In genomic region chr18:37430346-37431076, GRCh38 we compare ENCODE assay signal across 24 cellular contexts.
DNase-seq lines count a peak whose midpoint lies in the region; ATAC-seq and TF ChIP-seq lines count a peak whose summit lies in the region.
"Had no signal": no experiment of that assay in that cellular context is flagged by ENCODE, and none has a peak within 500 bp of the region (broad histone marks: within the 10 kb centered on the region; RNA-seq: fewer than 3 reads in every experiment).

No MANE protein-coding gene starts in this region.

- intact Hi-C loops in OCI-LY7 (cut with micrococcal nuclease; ENCODE audit: unreplicated experiment) (no loop called here), tibial artery (cut with DNase I; ENCODE audit: low total_unique reads) (no loop called here)

- H3K36me3 Mint-ChIP-seq in activated T-cell treated with anti-CD3 and anti-CD28 coated beads, Interleukin-2, amount 50 U/mL, for 72 hours (ENCODE audit: insufficient read depth in 2 of 2), result no peaks in the 10 kb centered on the region

- no peak overlapping the region for H3K18ac ChIP-seq in mesendoderm (ENCODE audit: low read length)

- no CpG with 5 or more reads among the region's 6 CpGs for WGBS in mesendoderm (ENCODE audit: extremely low coverage, insufficient coverage, low lambda C conversion rate)

- H3K9me3 Mint-ChIP-seq in activated T-cell treated with anti-CD3 and anti-CD28 coated beads, Interleukin-2, amount 50 U/mL, for 72 hours, result no peaks in the 10 kb centered on the region
- H3K9me3 Mint-ChIP-seq: activated B cell treated with CpG ODN at 0.5 μM for 24 hours; activated CD8-positive, alpha-beta T cell treated with anti-CD3 and anti-CD28 coated beads for 36 hours; activated naive CD4-positive, alpha-beta T cell treated with anti-CD3 and anti-CD28 coated beads for 36 hours had no signal

- H3K4me1 ChIP-seq in HEK293 (ENCODE audit: control insufficient read depth, insufficient read depth, low read length) (no peaks in the 10 kb centered on the region), OCI-LY7 (ENCODE audit: insufficient read depth, low read length, poor library complexity, severe bottlenecking) (peaks cover 4% of the 10 kb centered on the region), mesendoderm (ENCODE audit: control insufficient read depth, low read depth, low read length) (peaks cover 2% of the 10 kb centered on the region), tibial artery (no peaks in the 10 kb centered on the region)
- H3K4me1 ChIP-seq: Caco-2, stomach, upper lobe of right lung had no signal

- peak overlapping the region; percentile 60 for H3K56ac ChIP-seq in mesendoderm (ENCODE audit: low read length)

- H2BK15ac ChIP-seq in mesendoderm (replicated peaks; ENCODE audit: low read depth), result no peak overlapping the region

- H3K4me1 Mint-ChIP-seq in activated T-cell treated with anti-CD3 and anti-CD28 coated beads, Interleukin-2, amount 50 U/mL, for 72 hours (ENCODE audit: low read depth), result no peaks in the 10 kb centered on the region
- H3K4me1 Mint-ChIP-seq: activated B cell treated with CpG ODN at 0.5 μM for 24 hours had no signal

- BruUV-seq in OCI-LY7 (replicated peaks; lab: Mats Ljungman, UMichigan), result no TSS peak

- no peaks in the 10 kb centered on the region for H3K9me3 ChIP-seq in HEK293 (ENCODE audit: control insufficient read depth, insufficient read depth, low read depth, low read length)
- no peaks in the 10 kb centered on the region for H3K9me3 ChIP-seq in OCI-LY7 (ENCODE audit: low read length)
- H3K9me3 ChIP-seq in tibial artery, result no peaks in the 10 kb centered on the region
- H3K9me3 ChIP-seq: Caco-2, stomach, upper lobe of right lung had no signal

- H3K23ac ChIP-seq in mesendoderm (ENCODE audit: low read length), result no peak overlapping the region

- no peak overlapping the region for H4K8ac ChIP-seq in mesendoderm (ENCODE audit: low read depth, low read length)

- DNase-seq in DMS53 (lab: John Stamatoyannopoulos, UW) (peak; percentile 9), DMS53 treated with DMSO at 0.1 percent for 48 hours (lab: John Stamatoyannopoulos, UW; ENCODE audit: unreplicated experiment) (no peak), OCI-LY7 (ENCODE audit: low spot score) (no peak), mesendoderm (peak; percentile 84), AG08396 (ENCODE audit: low spot score) (no peak), tibial artery (no peak)
- no peak for DNase-seq in activated T-cell treated with anti-CD3 and anti-CD28 coated beads, Interleukin-2, amount 50 U/mL, for 72 hours
- DNase-seq: activated B cell treated with CpG ODN at 0.5 μM for 24 hours; activated CD8-positive, alpha-beta T cell treated with anti-CD3 and anti-CD28 coated beads for 36 hours; activated naive CD4-positive, alpha-beta T cell treated with anti-CD3 and anti-CD28 coated beads for 36 hours; activated T-cell treated with anti-CD3 and anti-CD28 coated beads, Interleukin-2, amount 50 U/mL, for 1 hour; Caco-2; dermis blood vessel endothelial cell; GDM1; kidney glomerular epithelial cell; NCI-H1105 treated with DMSO at 0.1 percent for 48 hours; NK-92 treated with Interleukin-12 subunit alpha and Interleukin-12 subunit beta, amount 100 ng/mL, for 24 hours; stimulated activated CD4-positive, alpha-beta T cell treated with anti-CD3 and anti-CD28 coated beads, Interleukin-4, amount 100 ng/mL, for 4 hours; stomach; upper lobe of right lung had no signal

- no peaks in the 10 kb centered on the region for H4K20me1 ChIP-seq in OCI-LY7 (ENCODE audit: insufficient read depth, low read length)

- CTCF ChIA-PET in HEK293 (lab: Yijun Ruan, JAX) (interaction anchor here (1.3 kb wide), 1 partner anchor 87 kb away, joined by 5 read pairs; no protein-coding TSS in a partner anchor), OCI-LY7 (lab: Charles Lee; ENCODE audit: unreplicated experiment) (no interaction called here)

- H3K4me2 ChIP-seq in OCI-LY7 (ENCODE audit: low read length) (no peak overlapping the region), mesendoderm (ENCODE audit: low read length) (no peak overlapping the region)
- H3K4me2 ChIP-seq: hepatocyte had no signal

- no peaks in the 10 kb centered on the region for H3K27me3 Mint-ChIP-seq in activated T-cell treated with anti-CD3 and anti-CD28 coated beads, Interleukin-2, amount 50 U/mL, for 72 hours (ENCODE audit: low read depth)
- H3K27me3 Mint-ChIP-seq: activated CD8-positive, alpha-beta T cell treated with anti-CD3 and anti-CD28 coated beads for 36 hours had no signal

- H3K79me1 ChIP-seq in mesendoderm (ENCODE audit: low read length), result no peaks in the 10 kb centered on the region

- no peak overlapping the region for H3K27ac ChIP-seq in HEK293 (ENCODE audit: extremely low read depth, low read depth, low read length)
- H3K27ac ChIP-seq in OCI-LY7 (ENCODE audit: low read depth, low read length, poor library complexity, severe bottlenecking), result no peak overlapping the region
- no peak overlapping the region for H3K27ac ChIP-seq in mesendoderm (ENCODE audit: low read depth, low read length)
- H3K27ac ChIP-seq in tibial artery, result no peak overlapping the region
- H3K27ac ChIP-seq: 22Rv1, hepatocyte, SK-N-MC, stomach, upper lobe of right lung had no signal

- H3K9ac ChIP-seq in mesendoderm (ENCODE audit: low read length), result no peak overlapping the region

- no peaks in the 10 kb centered on the region for H3K79me2 ChIP-seq in OCI-LY7 (ENCODE audit: insufficient read depth, low read depth, low read length)
- no peaks in the 10 kb centered on the region for H3K79me2 ChIP-seq in mesendoderm (ENCODE audit: control insufficient read depth, insufficient read depth, low read length)
- H3K79me2 ChIP-seq: hepatocyte had no signal

- H3K9me2 ChIP-seq in OCI-LY7 (ENCODE audit: insufficient read depth, low read length), result no peaks in the 10 kb centered on the region

- no peak overlapping the region for H3K4me3 Mint-ChIP-seq in activated T-cell treated with anti-CD3 and anti-CD28 coated beads, Interleukin-2, amount 50 U/mL, for 72 hours
- H3K4me3 Mint-ChIP-seq: activated B cell treated with CpG ODN at 0.5 μM for 24 hours; activated CD8-positive, alpha-beta T cell treated with anti-CD3 and anti-CD28 coated beads for 36 hours; activated naive CD4-positive, alpha-beta T cell treated with anti-CD3 and anti-CD28 coated beads for 36 hours had no signal

- H3K4me3 ChIP-seq in HEK293 (ENCODE audit: low read depth, low read length) (no peak overlapping the region), OCI-LY7 (ENCODE audit: low read depth, low read length, poor library complexity, severe bottlenecking) (no peak overlapping the region), mesendoderm (ENCODE audit: low read length) (no peak overlapping the region), tibial artery (no peak overlapping the region)
- H3K4me3 ChIP-seq: hepatocyte, SK-N-MC, stomach, upper lobe of right lung had no signal

- H2AFZ ChIP-seq in OCI-LY7 (ENCODE audit: low read length), result peak overlapping the region; percentile 61; the same call in 1 of the 2 replicates
- H2AFZ ChIP-seq: hepatocyte had no signal

- H3K27me3 ChIP-seq in mesendoderm (ENCODE audit: insufficient read depth, low read length, poor library complexity) (no peaks in the 10 kb centered on the region), tibial artery (peaks cover 0 to 4% of the 10 kb centered on the region in 2 donors)
- H3K27me3 ChIP-seq: upper lobe of right lung had no signal

- no peak overlapping the region for H4K5ac ChIP-seq in mesendoderm (ENCODE audit: low read length)

- H3K36me3 ChIP-seq in HEK293 (ENCODE audit: control insufficient read depth in 2 of 2, insufficient read depth in 1 of 2, low read length in 2 of 2) (no peaks in the 10 kb centered on the region), OCI-LY7 (ENCODE audit: insufficient read depth, low read length) (no peaks in the 10 kb centered on the region), mesendoderm (ENCODE audit: control insufficient read depth, insufficient read depth, low read length) (no peaks in the 10 kb centered on the region), tibial artery (no peaks in the 10 kb centered on the region)
- H3K36me3 ChIP-seq: stomach, upper lobe of right lung had no signal

- H3K27ac Mint-ChIP-seq in activated T-cell treated with anti-CD3 and anti-CD28 coated beads, Interleukin-2, amount 50 U/mL, for 72 hours, result no peak overlapping the region
- H3K27ac Mint-ChIP-seq: activated B cell treated with CpG ODN at 0.5 μM for 24 hours; activated CD8-positive, alpha-beta T cell treated with anti-CD3 and anti-CD28 coated beads for 36 hours; activated naive CD4-positive, alpha-beta T cell treated with anti-CD3 and anti-CD28 coated beads for 36 hours had no signal

- no peak for ATAC-seq in activated T-cell treated with anti-CD3 and anti-CD28 coated beads, Interleukin-2, amount 50 U/mL, for 72 hours (replicated peaks in 1 of 2)
- ATAC-seq: activated CD8-positive, alpha-beta T cell treated with anti-CD3 and anti-CD28 coated beads for 36 hours; upper lobe of right lung had no signal

- POLR2A ChIA-PET in HEK293 (lab: Yijun Ruan, JAX), result no interaction called here
- POLR2A ChIA-PET in OCI-LY7 (lab: Charles Lee), result interaction anchor here (0.7 kb wide), 1 partner anchor 9 kb away, joined by 5 read pairs; no protein-coding TSS in a partner anchor

- no peak overlapping the region for H2BK5ac ChIP-seq in mesendoderm (ENCODE audit: low read length)

- no peak for TF ChIP-seq CTCF in HEK293 (tag by site-specific recombination; IDR thresholded peaks at IDR 0.05)
- 0 out of 2 replicates have a peak, but pooled peaks have one; percentile 20 for TF ChIP-seq CTCF in OCI-LY7 (conservative IDR thresholded peaks at IDR 0.05; ENCODE audit: low read length)
- TF ChIP-seq CTCF in tibial artery (IDR thresholded peaks at IDR 0.05), result no peak

- no peak overlapping the region for H2BK120ac ChIP-seq in mesendoderm (ENCODE audit: low read depth, low read length)

- H2AK5ac ChIP-seq in mesendoderm (ENCODE audit: low read length), result no peak overlapping the region

- no peak overlapping the region for H3K4ac ChIP-seq in mesendoderm (ENCODE audit: low read depth, low read length)

TF ChIP-seq in HEK293, 187 proteins besides CTCF, POLR2A, EP300 and RAD21:
- TF ChIP-seq GLIS1 (tag by site-specific recombination; IDR thresholded peaks at IDR 0.05), result peak; percentile 32; the same call in 1 of the 2 replicates
- TF ChIP-seq ZNF24 (tag by site-specific recombination; IDR thresholded peaks at IDR 0.05), result no peak
- no peak for TF ChIP-seq ZNF529 (tag by site-specific recombination; IDR thresholded peaks at IDR 0.05; ENCODE audit: insufficient replicate concordance)
- TF ChIP-seq ZNF623 (tag by site-specific recombination; IDR thresholded peaks at IDR 0.05), result no peak
- TF ChIP-seq EGR2 (tag by site-specific recombination; IDR thresholded peaks at IDR 0.05; ENCODE audit: low read depth), result 0 out of 2 replicates have a peak, but pooled peaks have one; percentile 14
- no peak for TF ChIP-seq ZNF510 (tag by site-specific recombination; IDR thresholded peaks at IDR 0.05; ENCODE audit: insufficient replicate concordance)

Comparison
In these comparisons a context has a peak if more than half of its experiments do, and no peak if none do; other contexts are left out.
1. DNase-seq: peak in DMS53 (single experiment) and mesendoderm (single experiment); none in DMS53 treated with DMSO at 0.1 percent for 48 hours (single experiment), OCI-LY7 (single experiment), AG08396 (single experiment), tibial artery (0 of 2) and activated T-cell treated with anti-CD3 and anti-CD28 coated beads, Interleukin-2, amount 50 U/mL, for 72 hours (0 of 2).